In genomic region chr21:36135391-36136094, GRCh38 we compare ENCODE assay signal across 8 cellular contexts. TPM values are rescaled to one million over a fixed set of nuclear protein-coding genes. Genes with fewer than 3 reads are reported as not detected.
A peak's percentile ranks its signal among the peaks of the same experiment; 100 is the strongest.
DNase-seq lines count a peak whose midpoint lies in the region; ATAC-seq and TF ChIP-seq lines count a peak whose summit lies in the region.

No MANE protein-coding gene starts in this region.

- H3K4me2 ChIP-seq in OCI-LY1 (ENCODE audit: low read length): peak overlapping the region; percentile 83

- peaks cover 20% of the 10 kb centered on the region for H3K4me1 ChIP-seq in CD8-positive, alpha-beta T cell (ENCODE audit: insufficient read depth, low read length)
- H3K4me1 ChIP-seq in OCI-LY1 (ENCODE audit: insufficient read depth, low read length, severe bottlenecking) (peaks cover 30% of the 10 kb centered on the region), esophagus (ENCODE audit: control insufficient read depth in 2 of 2, insufficient read depth in 2 of 2, low read length in 1 of 2) (peaks cover 0 to 10% of the 10 kb centered on the region in 2 donors), mononuclear cell (ENCODE audit: insufficient read depth, low read length) (peaks cover 32% of the 10 kb centered on the region)

- H3K4me3 ChIP-seq in CD8-positive, alpha-beta T cell (ENCODE audit: low read depth, low read length): peak overlapping the region; percentile 77
- H3K4me3 ChIP-seq in OCI-LY1 (ENCODE audit: low read depth, low read length, poor library complexity, severe bottlenecking): peak overlapping the region; percentile 58
- peak overlapping the region; percentile 66 to 81 for H3K4me3 ChIP-seq in esophagus (ENCODE audit: low read depth in 1 of 2, low read length in 2 of 2)
- H3K4me3 ChIP-seq in mononuclear cell (ENCODE audit: low read length): peak overlapping the region; percentile 71

- no peaks in the 10 kb centered on the region for H3K9me3 Mint-ChIP-seq in CD8-positive, alpha-beta T cell

- H3K27me3 Mint-ChIP-seq in CD8-positive, alpha-beta T cell (ENCODE audit: low read depth): no peaks in the 10 kb centered on the region

- CTCF ChIA-PET in CD8-positive, alpha-beta T cell (lab: Charles Lee): interaction anchor here (1.0 to 9.0 kb wide), 6 partner anchors 9 to 74 kb away, joined by 4 to 98 read pairs (median 6); no protein-coding TSS in a partner anchor

- no peaks in the 10 kb centered on the region for H3K27me3 ChIP-seq in CD8-positive, alpha-beta T cell (ENCODE audit: insufficient read depth, low read length)
- H3K27me3 ChIP-seq in OCI-LY1 (ENCODE audit: insufficient read depth, low read length) (no peaks in the 10 kb centered on the region), esophagus (ENCODE audit: control insufficient read depth in 1 of 2, insufficient read depth in 2 of 2, low read length in 2 of 2) (no peaks in the 10 kb centered on the region), mononuclear cell (ENCODE audit: insufficient read depth, low read length) (peaks cover 5% of the 10 kb centered on the region)

- H4K20me1 ChIP-seq in OCI-LY1 (ENCODE audit: insufficient read depth, low read length): no peaks in the 10 kb centered on the region

- H3K27ac Mint-ChIP-seq in CD8-positive, alpha-beta T cell: peak overlapping the region; percentile 87

- POLR2A ChIA-PET in CD8-positive, alpha-beta T cell (lab: Charles Lee): interaction anchor here (0.9 to 2.1 kb wide), 7 partner anchors 10 to 185 kb away, joined by 3 to 11 read pairs (median 4); partner anchors contain the start of genes CBR1 and MORC3

- 0% methylated on average over 60 of the region's 60 CpGs for WGBS in esophagus, 2 donors

- H2AFZ ChIP-seq in OCI-LY1 (ENCODE audit: low read length): no peak overlapping the region

- H3K9me2 ChIP-seq in OCI-LY1 (ENCODE audit: low read depth, low read length): no peaks in the 10 kb centered on the region

- peak overlapping the region; percentile 38 for H3K27ac ChIP-seq in CD8-positive, alpha-beta T cell (ENCODE audit: low read depth, low read length)
- H3K27ac ChIP-seq in OCI-LY1 (ENCODE audit: low read depth, low read length, poor library complexity, severe bottlenecking): no peak overlapping the region
- H3K27ac ChIP-seq in esophagus (ENCODE audit: low read depth in 2 of 2, low read length in 1 of 2): peak overlapping the region; percentile 96 to 98

- TF ChIP-seq CTCF in CD8-positive, alpha-beta T cell (IDR thresholded peaks at IDR 0.05): no peak
- TF ChIP-seq CTCF in OCI-LY1 (IDR thresholded peaks at IDR 0.05; ENCODE audit: low read length): no peak

- intact Hi-C loops in CD8-positive, alpha-beta T cell (cut with DNase I, micrococcal nuclease): loop anchor here in 1 of 2 experiments (1.0 to 2.0 kb wide), 2 partner anchors 21 to 75 kb away; partner anchors contain the start of genes DOP1B and SETD4

- H3K79me2 ChIP-seq in OCI-LY1 (ENCODE audit: insufficient read depth, low read length): no peaks in the 10 kb centered on the region

- H3F3A ChIP-seq in OCI-LY1 (ENCODE audit: insufficient read depth, low read length): no peaks in the 10 kb centered on the region

- peaks cover 11% of the 10 kb centered on the region for H3K36me3 Mint-ChIP-seq in CD8-positive, alpha-beta T cell

- peak overlapping the region; percentile 93 for H3K4me3 Mint-ChIP-seq in CD8-positive, alpha-beta T cell

- peak overlapping the region; percentile 22; the same call in 1 of the 2 replicates for H3K9ac ChIP-seq in OCI-LY1 (ENCODE audit: low read length)

- H3K36me3 ChIP-seq in CD8-positive, alpha-beta T cell (ENCODE audit: insufficient read depth, low read length): no peaks in the 10 kb centered on the region
- H3K36me3 ChIP-seq in OCI-LY1 (ENCODE audit: insufficient read depth, low read length) (no peaks in the 10 kb centered on the region), esophagus (ENCODE audit: control insufficient read depth in 2 of 2, insufficient read depth in 2 of 2, low read length in 1 of 2) (no peaks in the 10 kb centered on the region)

- peak; percentile 72 for ATAC-seq in CD8-positive, alpha-beta T cell
- peak; percentile 51 for ATAC-seq in HG02938 (IDR thresholded peaks at IDR 0.05; ENCODE audit: unreplicated experiment)
- peak; percentile 84 for ATAC-seq in stimulated activated naive CD8-positive, alpha-beta T cell treated with anti-CD3 and anti-CD28 coated beads, Interleukin-15, Interleukin-2, amounts not matched to agents 100 U/mL and 50 U/mL, for 24 hours
- no peak for ATAC-seq in HG02623 (IDR thresholded peaks at IDR 0.05; ENCODE audit: unreplicated experiment)

- peaks cover 19% of the 10 kb centered on the region for H3K4me1 Mint-ChIP-seq in CD8-positive, alpha-beta T cell (ENCODE audit: low read depth)

- DNase-seq in CD8-positive, alpha-beta T cell: peak in 5 of 7 experiments; percentile 37 to 74 (median 42)
- DNase-seq in activated T-cell treated with anti-CD3 and anti-CD28 coated beads, Interleukin-2, amount 50 U/mL, for 48 hours: peak; percentile 72 to 78
- DNase-seq in stimulated activated naive CD8-positive, alpha-beta T cell treated with anti-CD3 and anti-CD28 coated beads, Interleukin-15, Interleukin-2, amounts not matched to agents 100 U/mL and 50 U/mL, for 24 hours: peak; percentile 65

- no peaks in the 10 kb centered on the region for H3K9me3 ChIP-seq in CD8-positive, alpha-beta T cell (ENCODE audit: low read length)
- H3K9me3 ChIP-seq in OCI-LY1 (ENCODE audit: low read length): no peaks in the 10 kb centered on the region
- H3K9me3 ChIP-seq in esophagus (ENCODE audit: control insufficient read depth in 2 of 2, insufficient read depth in 1 of 2, low read depth in 1 of 2, low read length in 1 of 2): peaks cover 0 to 2% of the 10 kb centered on the region in 2 donors
- no peaks in the 10 kb centered on the region for H3K9me3 ChIP-seq in mononuclear cell (ENCODE audit: low read depth, low read length)

RNA-seq across cellular contexts. Expression of gene CBR3, which starts 0.7 kb away (rescaled TPM):
- total RNA-seq in CD8-positive, alpha-beta T cell: 1 to 10 TPM; 1.8 to 2.9 TPM
- 10 to 100 TPM; 55.8 to 77.1 TPM for polyA plus RNA-seq in esophagus
- 4.1 TPM for total RNA-seq in mononuclear cell

RNA-seq across cellular contexts. Expression of gene DOP1B, which starts 21.1 kb away (rescaled TPM):
- total RNA-seq in CD8-positive, alpha-beta T cell: 10 to 100 TPM in 1 of 2 experiments, 1 to 10 TPM in 1; 9.4 to 12.1 TPM
- polyA plus RNA-seq in esophagus: 10 to 100 TPM in 1 of 2 donors, 1 to 10 TPM in 1; 9.2 to 13.2 TPM
- total RNA-seq in mononuclear cell: 14.6 TPM
